ENCODE assay signal across 20 cellular contexts in genomic region chr2:98555681-98556080, GRCh38. TPM values are rescaled to one million over a fixed set of nuclear protein-coding genes. Genes with fewer than 3 reads are reported as not detected.
A peak's percentile ranks its signal among the peaks of the same experiment; 100 is the strongest.
DNase-seq lines count a peak whose midpoint lies in the region; ATAC-seq lines count a peak whose summit lies in the region.
"Had no signal": no experiment of that assay in that cellular context is flagged by ENCODE, and none has a peak within 500 bp of the region (broad histone marks: within the 10 kb centered on the region; RNA-seq: fewer than 3 reads in every experiment).

No MANE protein-coding gene starts in this region.

- ATAC-seq in stimulated activated effector memory CD8-positive, alpha-beta T cell treated with anti-CD3 and anti-CD28 coated beads, Interleukin-12 subunit alpha, Interleukin-12 subunit beta, amount 100 ng/mL, for 72 hours = no peak
- ATAC-seq in GM18502 (IDR thresholded peaks at IDR 0.05; ENCODE audit: poor library complexity, unreplicated experiment) = no peak
- ATAC-seq: activated CD4-positive, CD25-positive, alpha-beta regulatory T cell treated with anti-CD3 and anti-CD28 coated beads, Interleukin-2, amount 50 U/mL, for 24 hours; activated T-helper 17 cell treated with anti-CD3 and anti-CD28 coated beads, Interleukin-2, amount 50 U/mL, for 72 hours had no signal

- peak; percentile 6 for DNase-seq in activated T-cell treated with anti-CD3 and anti-CD28 coated beads, Interleukin-2, amount 50 U/mL, for 24 hours
- DNase-seq in activated T-cell treated with anti-CD3 and anti-CD28 coated beads for 4 hours = no peak
- DNase-seq in G401 (ENCODE audit: low spot score) = peak; percentile 29
- no peak for DNase-seq in immature natural killer cell
- DNase-seq in stimulated activated effector memory CD8-positive, alpha-beta T cell treated with anti-CD3 and anti-CD28 coated beads, Interleukin-12 subunit alpha, Interleukin-12 subunit beta, amount 100 ng/mL, for 72 hours (ENCODE audit: low spot score in 2 of 2) = no peak
- no peak for DNase-seq in SK-N-DZ (ENCODE audit: low spot score)
- DNase-seq in GF-D8 (lab: John Stamatoyannopoulos, UW) = no peak
- DNase-seq: amniotic stem cell; GM23248; hypothalamus; islet precursor cell; NCI-H2107; NCI-H524 treated with DMSO at 0.1 percent for 48 hours; stimulated activated CD4-positive, alpha-beta T cell treated with anti-CD3 and anti-CD28 coated beads, Interleukin-1b, Interleukin-23, amount 100 ng/mL, for 48 hours; stimulated activated naive CD4-positive, alpha-beta T cell treated with Interleukin-2 at 50 U/mL for 16 hours; SW 1271; upper lobe of left lung had no signal

- no peaks in the 10 kb centered on the region for H3K27me3 Mint-ChIP-seq in activated T-cell treated with anti-CD3 and anti-CD28 coated beads, Interleukin-2, amount 50 U/mL, for 24 hours
- H3K27me3 Mint-ChIP-seq in immature natural killer cell (ENCODE audit: low read depth in 3 of 3) = peaks cover 0 to 17% (median 4%) of the 10 kb centered on the region in 3 donors
- H3K27me3 Mint-ChIP-seq: activated T-helper 17 cell treated with anti-CD3 and anti-CD28 coated beads, Interleukin-2, amount 50 U/mL, for 72 hours had no signal

- H3K4me3 Mint-ChIP-seq in activated T-cell treated with anti-CD3 and anti-CD28 coated beads, Interleukin-2, amount 50 U/mL, for 24 hours = no peak overlapping the region
- no peak overlapping the region for H3K4me3 Mint-ChIP-seq in immature natural killer cell
- no peak overlapping the region for H3K4me3 Mint-ChIP-seq in stimulated activated effector memory CD8-positive, alpha-beta T cell treated with anti-CD3 and anti-CD28 coated beads, Interleukin-12 subunit alpha, Interleukin-12 subunit beta, amount 100 ng/mL, for 72 hours
- H3K4me3 Mint-ChIP-seq: activated T-helper 17 cell treated with anti-CD3 and anti-CD28 coated beads, Interleukin-2, amount 50 U/mL, for 72 hours had no signal

- H3K36me3 Mint-ChIP-seq in activated T-cell treated with anti-CD3 and anti-CD28 coated beads, Interleukin-2, amount 50 U/mL, for 24 hours (ENCODE audit: low read depth) = peaks cover 97% of the 10 kb centered on the region
- peaks cover 24 to 68% (median 26%) of the 10 kb centered on the region in 3 donors for H3K36me3 Mint-ChIP-seq in immature natural killer cell
- peaks cover 94% of the 10 kb centered on the region for H3K36me3 Mint-ChIP-seq in stimulated activated effector memory CD8-positive, alpha-beta T cell treated with anti-CD3 and anti-CD28 coated beads, Interleukin-12 subunit alpha, Interleukin-12 subunit beta, amount 100 ng/mL, for 72 hours

- in situ Hi-C loops in G401 (cut with HindIII; ENCODE audit: low sequenced_read_pairs) = no loop called here

- H3K9me3 Mint-ChIP-seq in activated T-cell treated with anti-CD3 and anti-CD28 coated beads, Interleukin-2, amount 50 U/mL, for 24 hours = no peaks in the 10 kb centered on the region
- no peaks in the 10 kb centered on the region for H3K9me3 Mint-ChIP-seq in immature natural killer cell
- no peaks in the 10 kb centered on the region for H3K9me3 Mint-ChIP-seq in stimulated activated effector memory CD8-positive, alpha-beta T cell treated with anti-CD3 and anti-CD28 coated beads, Interleukin-12 subunit alpha, Interleukin-12 subunit beta, amount 100 ng/mL, for 72 hours
- H3K9me3 Mint-ChIP-seq: activated T-helper 17 cell treated with anti-CD3 and anti-CD28 coated beads, Interleukin-2, amount 50 U/mL, for 72 hours had no signal

- H3K27ac Mint-ChIP-seq in activated T-cell treated with anti-CD3 and anti-CD28 coated beads, Interleukin-2, amount 50 U/mL, for 24 hours = peak overlapping the region; percentile 48
- peak overlapping the region in 5 of 6 donors; percentile 45 to 70 (median 61) for H3K27ac Mint-ChIP-seq in immature natural killer cell
- peak overlapping the region; percentile 90 for H3K27ac Mint-ChIP-seq in stimulated activated effector memory CD8-positive, alpha-beta T cell treated with anti-CD3 and anti-CD28 coated beads, Interleukin-12 subunit alpha, Interleukin-12 subunit beta, amount 100 ng/mL, for 72 hours

- peaks cover 54% of the 10 kb centered on the region for H3K4me1 Mint-ChIP-seq in activated T-cell treated with anti-CD3 and anti-CD28 coated beads, Interleukin-2, amount 50 U/mL, for 24 hours (ENCODE audit: low read depth)
- H3K4me1 Mint-ChIP-seq in immature natural killer cell = peaks cover 67 to 81% of the 10 kb centered on the region in 2 donors
- peaks cover 72% of the 10 kb centered on the region for H3K4me1 Mint-ChIP-seq in stimulated activated effector memory CD8-positive, alpha-beta T cell treated with anti-CD3 and anti-CD28 coated beads, Interleukin-12 subunit alpha, Interleukin-12 subunit beta, amount 100 ng/mL, for 72 hours

RNA-seq across cellular contexts. Expression of gene COA5, which starts 52.6 kb away (rescaled TPM):
- 21.5 and 37.0 TPM in 2 replicates for total RNA-seq in G401 (2014; rRNA removed; shearing (Covaris generic))
- polyA plus RNA-seq in immature natural killer cell = 10 to 100 TPM; 34.0 to 54.6 (median 37.5) TPM
- 89.9 and 107 TPM in 2 replicates for polyA plus RNA-seq in SK-N-DZ (2014; cell fraction: cytosol; rRNA removed)
- polyA plus RNA-seq in SK-N-DZ (2014; cell fraction: nucleus; rRNA removed) = 156 and 185 TPM in 2 replicates

RNA-seq across cellular contexts. Expression of gene UNC50, which starts 52.7 kb away (rescaled TPM):
- 38.5 and 41.7 TPM in 2 replicates for total RNA-seq in G401 (2014; rRNA removed; shearing (Covaris generic))
- 10 to 100 TPM; 42.1 to 73.4 (median 58.6) TPM for polyA plus RNA-seq in immature natural killer cell
- polyA plus RNA-seq in SK-N-DZ (2014; cell fraction: cytosol; rRNA removed) = 60.9 and 61.8 TPM in 2 replicates
- polyA plus RNA-seq in SK-N-DZ (2014; cell fraction: nucleus; rRNA removed) = 40.1 and 61.7 TPM in 2 replicates

Comparison
In these comparisons a context has a peak if more than half of its experiments do, and no peak if none do; other contexts are left out.
1. DNase-seq: peak in activated T-cell treated with anti-CD3 and anti-CD28 coated beads, Interleukin-2, amount 50 U/mL, for 24 hours (single experiment) and G401 (single experiment); none in activated T-cell treated with anti-CD3 and anti-CD28 coated beads for 4 hours (single experiment), immature natural killer cell (0 of 3), stimulated activated effector memory CD8-positive, alpha-beta T cell treated with anti-CD3 and anti-CD28 coated beads, Interleukin-12 subunit alpha, Interleukin-12 subunit beta, amount 100 ng/mL, for 72 hours (0 of 2), SK-N-DZ (single experiment) and GF-D8 (single experiment).
2. Peak in every context shown above with its lines, with median percentiles within 50 percentile points of each other: H3K27ac Mint-ChIP-seq.